ENCODE assay signal across 1 cellular context in genomic region chr19:48836089-48837017, GRCh38.
TF ChIP-seq lines count a peak whose summit lies in the region.

TSS of gene HSD17B14 (minus strand) at chr19:48836491. CDS start at chr19:48836411, 80 bp downstream.

TF ChIP-seq in HepG2, 621 proteins besides CTCF, POLR2A, EP300 and RAD21 (continued from another document):
- TF ChIP-seq ZFP41 (CRISPR knock-in tag; IDR thresholded peaks at IDR 0.05; ENCODE audit: borderline replicate concordance) (0 out of 2 replicates have a peak, but pooled peaks have one; percentile 16), ZNF101 (CRISPR knock-in tag; IDR thresholded peaks at IDR 0.05; ENCODE audit: borderline replicate concordance, low read depth) (no peak), SIN3B (IDR thresholded peaks at IDR 0.05; ENCODE audit: low read length) (no peak), ZNF207 (IDR thresholded peaks at IDR 0.05; ENCODE audit: borderline replicate concordance) (no peak), ZNF263 (CRISPR knock-in tag; IDR thresholded peaks at IDR 0.05) (peak; percentile 93), RXRA (CRISPR knock-in tag; IDR thresholded peaks at IDR 0.05) (no peak), FOSL2 (CRISPR knock-in tag; IDR thresholded peaks at IDR 0.05) (no peak), RAD51 (IDR thresholded peaks at IDR 0.05; ENCODE audit: borderline replicate concordance) (no peak), MXD4 (CRISPR knock-in tag; IDR thresholded peaks at IDR 0.05) (no peak), ZNF546 (CRISPR knock-in tag; conservative IDR thresholded peaks at IDR 0.05) (no peak), HES4 (CRISPR knock-in tag; IDR thresholded peaks at IDR 0.05; ENCODE audit: borderline replicate concordance) (no peak), ZSCAN22 (CRISPR knock-in tag; IDR thresholded peaks at IDR 0.05) (peak; percentile 99), ELK4 (CRISPR knock-in tag; IDR thresholded peaks at IDR 0.05; ENCODE audit: borderline replicate concordance) (no peak), MAX (IDR thresholded peaks at IDR 0.05) (0 out of 2 replicates have a peak, but pooled peaks have one; percentile 4), ZNF280B (CRISPR knock-in tag; IDR thresholded peaks at IDR 0.05; ENCODE audit: borderline replicate concordance) (no peak), HDAC1 (CRISPR knock-in tag; IDR thresholded peaks at IDR 0.05) (no peak), CHD4 (IDR thresholded peaks at IDR 0.05; ENCODE audit: borderline replicate concordance, low read length) (0 out of 2 replicates have a peak, but pooled peaks have one; percentile 32), ZNF205 (CRISPR knock-in tag; IDR thresholded peaks at IDR 0.05) (no peak), ZNF777 (CRISPR knock-in tag; IDR thresholded peaks at IDR 0.05) (peak; percentile 75), ZBTB20 (CRISPR knock-in tag; IDR thresholded peaks at IDR 0.05; ENCODE audit: borderline replicate concordance, low read depth) (no peak), NRL (CRISPR knock-in tag; IDR thresholded peaks at IDR 0.05; ENCODE audit: borderline replicate concordance) (0 out of 2 replicates have a peak, but pooled peaks have one; percentile 2), ZNF770 (CRISPR knock-in tag; IDR thresholded peaks at IDR 0.05) (peak; percentile 38; the same call in 1 of the 2 replicates), ONECUT2 (CRISPR knock-in tag; IDR thresholded peaks at IDR 0.05) (no peak), MNT (IDR thresholded peaks at IDR 0.05) (no peak), ZNF570 (CRISPR knock-in tag; IDR thresholded peaks at IDR 0.05; ENCODE audit: borderline replicate concordance) (no peak)
- TF ChIP-seq, protein P1, sequence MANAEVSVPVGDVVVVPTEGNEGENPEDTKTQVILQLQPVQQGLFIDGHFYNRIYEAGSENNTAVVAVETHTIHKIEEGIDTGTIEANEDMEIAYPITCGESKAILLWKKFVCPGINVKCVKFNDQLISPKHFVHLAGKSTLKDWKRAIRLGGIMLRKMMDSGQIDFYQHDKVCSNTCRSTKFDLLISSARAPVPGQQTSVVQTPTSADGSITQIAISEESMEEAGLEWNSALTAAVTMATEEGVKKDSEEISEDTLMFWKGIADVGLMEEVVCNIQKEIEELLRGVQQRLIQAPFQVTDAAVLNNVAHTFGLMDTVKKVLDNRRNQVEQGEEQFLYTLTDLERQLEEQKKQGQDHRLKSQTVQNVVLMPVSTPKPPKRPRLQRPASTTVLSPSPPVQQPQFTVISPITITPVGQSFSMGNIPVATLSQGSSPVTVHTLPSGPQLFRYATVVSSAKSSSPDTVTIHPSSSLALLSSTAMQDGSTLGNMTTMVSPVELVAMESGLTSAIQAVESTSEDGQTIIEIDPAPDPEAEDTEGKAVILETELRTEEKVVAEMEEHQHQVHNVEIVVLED (CRISPR knock-in tag; IDR thresholded peaks at IDR 0.05; ENCODE audit: borderline replicate concordance): no peak
- TF ChIP-seq, protein P2, sequence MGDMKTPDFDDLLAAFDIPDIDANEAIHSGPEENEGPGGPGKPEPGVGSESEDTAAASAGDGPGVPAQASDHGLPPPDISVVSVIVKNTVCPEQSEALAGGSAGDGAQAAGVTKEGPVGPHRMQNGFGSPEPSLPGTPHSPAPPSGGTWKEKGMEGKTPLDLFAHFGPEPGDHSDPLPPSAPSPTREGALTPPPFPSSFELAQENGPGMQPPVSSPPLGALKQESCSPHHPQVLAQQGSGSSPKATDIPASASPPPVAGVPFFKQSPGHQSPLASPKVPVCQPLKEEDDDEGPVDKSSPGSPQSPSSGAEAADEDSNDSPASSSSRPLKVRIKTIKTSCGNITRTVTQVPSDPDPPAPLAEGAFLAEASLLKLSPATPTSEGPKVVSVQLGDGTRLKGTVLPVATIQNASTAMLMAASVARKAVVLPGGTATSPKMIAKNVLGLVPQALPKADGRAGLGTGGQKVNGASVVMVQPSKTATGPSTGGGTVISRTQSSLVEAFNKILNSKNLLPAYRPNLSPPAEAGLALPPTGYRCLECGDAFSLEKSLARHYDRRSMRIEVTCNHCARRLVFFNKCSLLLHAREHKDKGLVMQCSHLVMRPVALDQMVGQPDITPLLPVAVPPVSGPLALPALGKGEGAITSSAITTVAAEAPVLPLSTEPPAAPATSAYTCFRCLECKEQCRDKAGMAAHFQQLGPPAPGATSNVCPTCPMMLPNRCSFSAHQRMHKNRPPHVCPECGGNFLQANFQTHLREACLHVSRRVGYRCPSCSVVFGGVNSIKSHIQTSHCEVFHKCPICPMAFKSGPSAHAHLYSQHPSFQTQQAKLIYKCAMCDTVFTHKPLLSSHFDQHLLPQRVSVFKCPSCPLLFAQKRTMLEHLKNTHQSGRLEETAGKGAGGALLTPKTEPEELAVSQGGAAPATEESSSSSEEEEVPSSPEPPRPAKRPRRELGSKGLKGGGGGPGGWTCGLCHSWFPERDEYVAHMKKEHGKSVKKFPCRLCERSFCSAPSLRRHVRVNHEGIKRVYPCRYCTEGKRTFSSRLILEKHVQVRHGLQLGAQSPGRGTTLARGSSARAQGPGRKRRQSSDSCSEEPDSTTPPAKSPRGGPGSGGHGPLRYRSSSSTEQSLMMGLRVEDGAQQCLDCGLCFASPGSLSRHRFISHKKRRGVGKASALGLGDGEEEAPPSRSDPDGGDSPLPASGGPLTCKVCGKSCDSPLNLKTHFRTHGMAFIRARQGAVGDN (CRISPR knock-in tag; IDR thresholded peaks at IDR 0.05): peak; percentile 46; the same call in 1 of the 2 replicates
- TF ChIP-seq, protein P3, sequence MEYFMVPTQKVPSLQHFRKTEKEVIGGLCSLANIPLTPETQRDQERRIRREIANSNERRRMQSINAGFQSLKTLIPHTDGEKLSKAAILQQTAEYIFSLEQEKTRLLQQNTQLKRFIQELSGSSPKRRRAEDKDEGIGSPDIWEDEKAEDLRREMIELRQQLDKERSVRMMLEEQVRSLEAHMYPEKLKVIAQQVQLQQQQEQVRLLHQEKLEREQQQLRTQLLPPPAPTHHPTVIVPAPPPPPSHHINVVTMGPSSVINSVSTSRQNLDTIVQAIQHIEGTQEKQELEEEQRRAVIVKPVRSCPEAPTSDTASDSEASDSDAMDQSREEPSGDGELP (IDR thresholded peaks at IDR 0.05; ENCODE audit: borderline replicate concordance, low read depth): no peak
